In genomic region chr20:37798312-37798711, GRCh38 we compare ENCODE assay signal across 6 cellular contexts.
"Had no signal": no experiment of that assay in that cellular context is flagged by ENCODE, and none has a peak within 500 bp of the region (broad histone marks: within the 10 kb centered on the region; RNA-seq: fewer than 3 reads in every experiment).

No MANE protein-coding gene starts in this region.

- DNase-seq: H9, HCEC 1CT, IMR-90 had no signal

- ATAC-seq: GM23338, K562 had no signal

- H3K4me3 ChIP-seq: GM23338, K562 had no signal

- H3K27ac ChIP-seq: HL-60 had no signal
